In the genomic region with DNA sequence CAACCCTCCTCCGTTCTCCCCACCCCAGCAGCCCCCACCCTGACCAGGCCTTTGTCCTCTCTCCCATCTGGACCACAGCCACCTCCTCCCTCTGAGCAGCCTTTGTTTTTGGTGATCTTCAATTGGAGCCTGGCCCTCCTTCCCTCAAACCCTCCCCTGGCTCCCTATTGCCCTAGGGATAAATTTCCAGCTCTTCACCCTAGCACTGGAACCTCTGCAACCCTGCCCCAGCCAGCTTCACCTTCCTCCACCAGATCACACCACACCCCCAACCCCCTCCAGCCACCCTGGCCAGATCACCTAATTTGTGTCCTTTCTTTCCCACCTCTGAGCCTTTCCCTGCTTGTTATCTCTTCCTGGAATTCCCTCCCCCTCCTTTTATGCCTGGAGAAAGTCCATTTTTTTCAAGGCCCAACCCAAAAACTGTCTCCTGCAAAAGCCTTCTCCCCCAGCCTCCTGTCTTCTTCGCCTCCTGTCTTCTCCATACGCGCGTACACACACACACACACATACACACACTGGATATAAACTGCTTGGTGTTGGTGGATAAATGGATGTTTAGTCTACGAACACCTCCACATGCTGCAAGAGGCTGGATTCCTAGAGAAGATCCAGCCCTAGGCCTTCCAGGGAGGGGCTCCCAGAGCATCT, we compare ENCODE assay signal across 1 cellular context.
TF ChIP-seq lines count a peak whose summit lies in the region.

No MANE protein-coding gene starts in this region.

TF ChIP-seq in GM12878, 131 proteins besides CTCF, POLR2A, EP300 and RAD21:
- TF ChIP-seq TBL1XR1 (IDR thresholded peaks at IDR 0.05; ENCODE audit: low read depth, low read length) (no peak), E2F8 (IDR thresholded peaks at IDR 0.05; ENCODE audit: low read depth, partially characterized antibody) (no peak), FOS (IDR thresholded peaks at IDR 0.05; ENCODE audit: borderline replicate concordance, extremely low read depth, insufficient read length) (no peak), NBN (IDR thresholded peaks at IDR 0.05) (no peak), ZNF207 (IDR thresholded peaks at IDR 0.05; ENCODE audit: borderline replicate concordance) (no peak), ZNF384 (IDR thresholded peaks at IDR 0.05; ENCODE audit: borderline replicate concordance, low read depth, low read length) (no peak), JUND (IDR thresholded peaks at IDR 0.05; ENCODE audit: low read depth, low read length) (no peak), SMAD1 (IDR thresholded peaks at IDR 0.05; ENCODE audit: low read depth, partially characterized antibody) (no peak), TCF3 (IDR thresholded peaks at IDR 0.05; ENCODE audit: borderline replicate concordance, insufficient read depth, low read depth, low read length) (no peak), ZZZ3 (IDR thresholded peaks at IDR 0.05; ENCODE audit: control insufficient read depth, insufficient read length, low read depth) (no peak), ZNF592 (IDR thresholded peaks at IDR 0.05) (no peak), BCLAF1 (IDR thresholded peaks at IDR 0.05) (no peak)
- TF ChIP-seq, protein P1, sequence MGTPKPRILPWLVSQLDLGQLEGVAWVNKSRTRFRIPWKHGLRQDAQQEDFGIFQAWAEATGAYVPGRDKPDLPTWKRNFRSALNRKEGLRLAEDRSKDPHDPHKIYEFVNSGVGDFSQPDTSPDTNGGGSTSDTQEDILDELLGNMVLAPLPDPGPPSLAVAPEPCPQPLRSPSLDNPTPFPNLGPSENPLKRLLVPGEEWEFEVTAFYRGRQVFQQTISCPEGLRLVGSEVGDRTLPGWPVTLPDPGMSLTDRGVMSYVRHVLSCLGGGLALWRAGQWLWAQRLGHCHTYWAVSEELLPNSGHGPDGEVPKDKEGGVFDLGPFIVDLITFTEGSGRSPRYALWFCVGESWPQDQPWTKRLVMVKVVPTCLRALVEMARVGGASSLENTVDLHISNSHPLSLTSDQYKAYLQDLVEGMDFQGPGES (IDR thresholded peaks at IDR 0.05): no peak
